8 cellular contexts compared by ENCODE assay signal in the genomic region with DNA sequence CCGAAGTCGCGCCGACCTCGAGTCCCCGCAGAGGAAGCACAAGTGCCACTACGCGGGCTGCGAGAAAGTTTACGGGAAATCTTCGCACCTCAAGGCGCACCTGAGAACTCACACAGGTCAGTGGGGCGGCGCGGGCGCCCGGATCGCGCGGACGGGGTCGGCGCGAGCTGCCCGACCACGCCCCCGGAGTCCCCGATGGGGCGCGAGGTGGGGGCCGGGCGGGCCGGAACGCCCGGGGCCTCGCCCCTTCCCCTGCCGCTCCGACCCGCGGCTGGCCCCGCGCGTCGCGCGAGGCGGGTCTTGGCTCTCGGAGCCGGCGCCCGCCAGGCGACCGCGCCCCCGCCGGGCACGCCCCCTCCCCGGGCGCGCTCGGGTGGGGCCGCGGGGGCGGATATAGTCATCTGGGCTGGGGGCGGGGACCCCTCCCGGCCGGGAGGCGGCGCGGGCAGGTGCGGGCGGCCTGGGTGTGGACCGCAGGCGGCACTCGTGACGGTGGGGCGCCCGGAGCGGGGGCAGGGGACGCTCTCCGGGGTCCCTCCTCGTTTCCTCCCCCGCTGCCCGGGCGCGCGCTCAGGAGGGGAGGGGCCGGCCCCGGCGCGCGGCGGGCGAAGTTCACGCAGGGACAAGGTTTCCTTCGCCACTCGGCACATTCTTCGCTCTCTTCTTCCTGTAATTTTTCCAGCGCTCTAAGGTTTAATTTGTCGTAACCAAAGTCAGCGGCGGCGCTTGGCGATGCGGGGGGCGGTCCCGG. TPM values are rescaled to one million over a fixed set of nuclear protein-coding genes. Genes with fewer than 3 reads are reported as not detected.
A peak's percentile ranks its signal among the peaks of the same experiment; 100 is the strongest.
DNase-seq lines count a peak whose midpoint lies in the region; ATAC-seq and TF ChIP-seq lines count a peak whose summit lies in the region.

No MANE protein-coding gene starts in this region.

- no peaks in the 10 kb centered on the region for H3K9me3 Mint-ChIP-seq in activated T-cell treated with anti-CD3 and anti-CD28 coated beads, Interleukin-2, amount 50 U/mL, for 72 hours
- H3K9me3 Mint-ChIP-seq in nephron: no peaks in the 10 kb centered on the region

- H3K4me3 Mint-ChIP-seq in activated T-cell treated with anti-CD3 and anti-CD28 coated beads, Interleukin-2, amount 50 U/mL, for 72 hours: peak overlapping the region; percentile 98 to 100
- peak overlapping the region; percentile 77 to 95 (median 83) for H3K4me3 Mint-ChIP-seq in nephron

- H3K27me3 Mint-ChIP-seq in activated T-cell treated with anti-CD3 and anti-CD28 coated beads, Interleukin-2, amount 50 U/mL, for 72 hours (ENCODE audit: low read depth): no peaks in the 10 kb centered on the region
- peaks cover 3% of the 10 kb centered on the region for H3K27me3 Mint-ChIP-seq in nephron (ENCODE audit: low read depth)

- TF ChIP-seq CTCF in AG09309 (IDR thresholded peaks at IDR 0.05; ENCODE audit: control insufficient read depth, insufficient read depth, low read depth, low read length, missing control alignments) (no peak), nephron (IDR thresholded peaks at IDR 0.05; ENCODE audit: unreplicated experiment in 3 of 3) (no peak)

- DNase-seq in AG09309 (ENCODE audit: low read depth): no peak
- DNase-seq in NCI-H774 (lab: John Stamatoyannopoulos, UW): peak; percentile 65
- DNase-seq in activated T-cell treated with anti-CD3 and anti-CD28 coated beads, Interleukin-2, amount 50 U/mL, for 72 hours: peak; percentile 78 to 82
- DNase-seq in fibroblast of gingiva (ENCODE audit: low read depth): peak; percentile 55
- DNase-seq in substantia nigra (lab: John Stamatoyannopoulos, UW): peak in 22 of 49 donors; percentile 25 to 77 (median 56)

- H3K27ac ChIP-seq in substantia nigra (ENCODE audit: low read depth, low read length, poor library complexity, severe bottlenecking): peak overlapping the region; percentile 92

- peak; percentile 8 for ATAC-seq in GM19397 (IDR thresholded peaks at IDR 0.05; ENCODE audit: unreplicated experiment)
- ATAC-seq in activated T-cell treated with anti-CD3 and anti-CD28 coated beads, Interleukin-2, amount 50 U/mL, for 72 hours (replicated peaks in 1 of 2): peak; percentile 3
- no peak for ATAC-seq in GM18907 (IDR thresholded peaks at IDR 0.05; ENCODE audit: unreplicated experiment)

- peaks cover 68% of the 10 kb centered on the region for H3K4me1 Mint-ChIP-seq in activated T-cell treated with anti-CD3 and anti-CD28 coated beads, Interleukin-2, amount 50 U/mL, for 72 hours (ENCODE audit: low read depth)
- H3K4me1 Mint-ChIP-seq in nephron: peaks cover 47% of the 10 kb centered on the region

- H3K27ac Mint-ChIP-seq in activated T-cell treated with anti-CD3 and anti-CD28 coated beads, Interleukin-2, amount 50 U/mL, for 72 hours: peak overlapping the region; percentile 82
- H3K27ac Mint-ChIP-seq in nephron: peak overlapping the region in 1 of 3 experiments; percentile 78

- peaks cover 9% of the 10 kb centered on the region in 2 donors for H3K36me3 Mint-ChIP-seq in activated T-cell treated with anti-CD3 and anti-CD28 coated beads, Interleukin-2, amount 50 U/mL, for 72 hours (ENCODE audit: insufficient read depth in 2 of 2)
- H3K36me3 Mint-ChIP-seq in nephron (ENCODE audit: low read depth): no peaks in the 10 kb centered on the region

- H3K4me3 ChIP-seq in AG09309 (ENCODE audit: control insufficient read depth, low read depth, low read length): peak overlapping the region; percentile 42

RNA-seq across cellular contexts. Expression of gene KLF13, which starts 1.2 kb away (rescaled TPM):
- 100 to 1,000 TPM; 260 to 273 TPM for total RNA-seq in activated T-cell treated with anti-CD3 and anti-CD28 coated beads, Interleukin-2, amount 50 U/mL, for 72 hours
